1 cellular context compared by ENCODE assay signal in the genomic region with DNA sequence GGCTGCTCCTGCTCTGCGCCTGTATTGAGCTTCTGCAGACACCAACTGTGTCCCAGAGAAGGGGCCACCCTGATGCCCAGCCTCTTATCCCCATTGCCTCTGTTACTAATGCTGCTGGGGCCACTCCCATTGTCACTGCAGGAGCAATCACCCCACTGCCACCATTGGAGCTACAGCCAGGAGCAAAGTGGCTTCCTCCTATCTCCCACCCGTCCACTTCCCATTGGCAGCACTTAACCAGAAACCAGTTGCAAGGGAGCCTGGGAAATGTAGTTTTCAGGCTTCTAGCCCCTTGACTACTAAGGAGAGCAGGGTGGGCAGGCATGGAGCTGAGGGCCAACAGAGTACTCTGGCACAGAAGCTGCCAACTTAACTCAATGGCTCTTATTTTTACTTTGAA.
TF ChIP-seq lines count a peak whose summit lies in the region.

No MANE protein-coding gene starts in this region.

TF ChIP-seq in WTC11, 78 proteins besides CTCF, POLR2A, EP300 and RAD21 (continued from another document):
- TF ChIP-seq FOXP1 (CRISPR knock-in tag; IDR thresholded peaks at IDR 0.05; ENCODE audit: borderline replicate concordance) (no peak), ZNF121 (CRISPR knock-in tag; IDR thresholded peaks at IDR 0.05) (no peak), RELA (CRISPR knock-in tag; IDR thresholded peaks at IDR 0.05; ENCODE audit: borderline replicate concordance) (no peak)
